28 cellular contexts compared by ENCODE assay signal in genomic region chr1:221678014-221678413, GRCh38.
"Had no signal": no experiment of that assay in that cellular context is flagged by ENCODE, and none has a peak within 500 bp of the region (broad histone marks: within the 10 kb centered on the region; RNA-seq: fewer than 3 reads in every experiment).

No MANE protein-coding gene starts in this region.

- H3K27me3 ChIP-seq: colonic mucosa, dorsolateral prefrontal cortex, esophagus muscularis mucosa, esophagus squamous epithelium, foreskin keratinocyte, gastrocnemius medialis, gastroesophageal sphincter, heart left ventricle, heart right ventricle had no signal

- H3K9me3 ChIP-seq: colonic mucosa, esophagus squamous epithelium, gastrocnemius medialis had no signal

- FAIRE-seq: colon, endometrium, endothelial cell of umbilical vein, frontal cortex had no signal

- H3K4me1 ChIP-seq: colonic mucosa, esophagus muscularis mucosa, esophagus squamous epithelium, foreskin keratinocyte, gastrocnemius medialis, gastroesophageal sphincter, heart left ventricle, heart right ventricle had no signal

- ATAC-seq: effector memory CD8-positive, alpha-beta T cell; esophagus mucosa; foreskin keratinocyte; gastrocnemius medialis; gastroesophageal sphincter; heart left ventricle; heart right ventricle had no signal

- H3K27ac ChIP-seq: colonic mucosa, coronary artery, dorsolateral prefrontal cortex, epithelial cell of prostate, esophagus muscularis mucosa, esophagus squamous epithelium, foreskin keratinocyte, gastrocnemius medialis, gastroesophageal sphincter, heart left ventricle, heart right ventricle had no signal

- H3K36me3 ChIP-seq: colonic mucosa, esophagus muscularis mucosa, esophagus squamous epithelium, gastrocnemius medialis, gastroesophageal sphincter, heart left ventricle, heart right ventricle had no signal

- H3K4me3 ChIP-seq: colonic mucosa, coronary artery, dorsolateral prefrontal cortex, esophagus muscularis mucosa, esophagus squamous epithelium, gastrocnemius medialis, gastroesophageal sphincter, heart left ventricle, heart right ventricle had no signal

- DNase-seq: colonic mucosa; cortex of kidney; dermis blood vessel endothelial cell; dorsolateral prefrontal cortex; effector CD4-positive, alpha-beta T cell; effector CD8-positive, alpha-beta T cell; effector memory CD4-positive, alpha-beta T cell; effector memory CD8-positive, alpha-beta T cell; endodermal cell; erythroblast; esophagus squamous epithelium; foreskin fibroblast; foreskin keratinocyte; foreskin melanocyte; gastrocnemius medialis; glutamatergic neuron; head of caudate nucleus; heart left ventricle; heart right ventricle had no signal
